In the genomic region with DNA sequence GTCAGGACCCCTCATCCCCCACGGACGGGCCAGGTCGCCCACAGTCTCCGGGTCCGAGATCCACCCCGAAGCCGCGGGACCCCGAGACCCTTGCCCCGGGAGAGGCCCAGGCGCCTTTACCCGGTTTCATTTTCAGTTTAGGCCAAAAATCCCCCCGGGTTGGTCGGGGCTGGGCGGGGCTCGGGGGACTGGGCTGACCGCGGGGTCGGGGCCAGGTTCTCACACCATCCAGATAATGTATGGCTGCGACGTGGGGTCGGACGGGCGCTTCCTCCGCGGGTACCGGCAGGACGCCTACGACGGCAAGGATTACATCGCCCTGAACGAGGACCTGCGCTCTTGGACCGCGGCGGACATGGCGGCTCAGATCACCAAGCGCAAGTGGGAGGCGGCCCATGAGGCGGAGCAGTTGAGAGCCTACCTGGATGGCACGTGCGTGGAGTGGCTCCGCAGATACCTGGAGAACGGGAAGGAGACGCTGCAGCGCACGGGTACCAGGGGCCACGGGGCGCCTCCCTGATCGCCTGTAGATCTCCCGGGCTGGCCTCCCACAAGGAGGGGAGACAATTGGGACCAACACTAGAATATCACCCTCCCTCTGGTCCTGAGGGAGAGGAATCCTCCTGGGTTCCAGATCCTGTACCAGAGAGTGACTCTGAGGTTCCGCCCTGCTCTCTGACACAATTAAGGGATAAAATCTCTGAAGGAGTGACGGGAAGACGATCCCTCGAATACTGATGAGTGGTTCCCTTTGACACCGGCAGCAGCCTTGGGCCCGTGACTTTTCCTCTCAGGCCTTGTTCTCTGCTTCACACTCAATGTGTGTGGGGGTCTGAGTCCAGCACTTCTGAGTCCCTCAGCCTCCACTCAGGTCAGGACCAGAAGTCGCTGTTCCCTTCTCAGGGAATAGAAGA, we compare ENCODE assay signal across 8 cellular contexts. TPM values are rescaled to one million over a fixed set of nuclear protein-coding genes. Genes with fewer than 3 reads are reported as not detected.
DNase-seq lines count a peak whose midpoint lies in the region; ATAC-seq, FAIRE-seq and TF ChIP-seq lines count a peak whose summit lies in the region.

No MANE protein-coding gene starts in this region.

- H4K20me1 ChIP-seq in keratinocyte (ENCODE audit: control insufficient read depth, extremely low read depth, insufficient read depth, low read length), result no peaks in the 10 kb centered on the region

- peaks cover 52% of the 10 kb centered on the region for H3K4me1 Mint-ChIP-seq in activated naive CD8-positive, alpha-beta T cell treated with anti-CD3 and anti-CD28 coated beads, Interleukin-2, amount 50 U/mL, for 24 hours
- H3K4me1 Mint-ChIP-seq in stimulated activated naive B cell treated with anti-CD40 and anti-IgM and Interleukin-4, amounts not matched to agents 10 μg/mL and 1 μg/mL and 100 μg/mL, for 72 hours, result peaks cover 38 to 67% of the 10 kb centered on the region in 2 donors

- no peaks in the 10 kb centered on the region for H3K9me1 ChIP-seq in keratinocyte (ENCODE audit: control insufficient read depth, extremely low read depth, insufficient read depth, low read length)

- no peaks in the 10 kb centered on the region for H3K9me3 ChIP-seq in keratinocyte (ENCODE audit: control insufficient read depth, low read depth, low read length)

- no peak overlapping the region for H2AFZ ChIP-seq in keratinocyte (ENCODE audit: control insufficient read depth, low read length)

- FAIRE-seq in keratinocyte (lab: Jason Lieb, UNC), result no peak
- no peak for FAIRE-seq in H54 (lab: Jason Lieb, UNC)

- H3K4me3 ChIP-seq in HL-60 (replicated peaks; ENCODE audit: insufficient read depth, low read length) (peak overlapping the region; percentile 33), keratinocyte (ENCODE audit: control insufficient read depth in 2 of 3, extremely low read depth in 1 of 3, insufficient read depth in 2 of 3, low read depth in 1 of 3, low read length in 3 of 3) (peak overlapping the region; percentile 59 to 75 (median 67))

- H3K27me3 Mint-ChIP-seq in activated naive CD8-positive, alpha-beta T cell treated with anti-CD3 and anti-CD28 coated beads, Interleukin-2, amount 50 U/mL, for 24 hours, result no peaks in the 10 kb centered on the region
- no peaks in the 10 kb centered on the region for H3K27me3 Mint-ChIP-seq in stimulated activated naive B cell treated with anti-CD40 and anti-IgM and Interleukin-4, amounts not matched to agents 10 μg/mL and 1 μg/mL and 100 μg/mL, for 72 hours

- peak overlapping the region; percentile 99 for H3K27ac Mint-ChIP-seq in activated naive CD8-positive, alpha-beta T cell treated with anti-CD3 and anti-CD28 coated beads, Interleukin-2, amount 50 U/mL, for 24 hours
- H3K27ac Mint-ChIP-seq in stimulated activated naive B cell treated with anti-CD40 and anti-IgM and Interleukin-4, amounts not matched to agents 10 μg/mL and 1 μg/mL and 100 μg/mL, for 72 hours, result peak overlapping the region; percentile 94

- peak overlapping the region; percentile 92 for H3K4me3 Mint-ChIP-seq in activated naive CD8-positive, alpha-beta T cell treated with anti-CD3 and anti-CD28 coated beads, Interleukin-2, amount 50 U/mL, for 24 hours
- peak overlapping the region; percentile 95 to 99 for H3K4me3 Mint-ChIP-seq in stimulated activated naive B cell treated with anti-CD40 and anti-IgM and Interleukin-4, amounts not matched to agents 10 μg/mL and 1 μg/mL and 100 μg/mL, for 72 hours

- H3K9ac ChIP-seq in keratinocyte (ENCODE audit: control insufficient read depth, extremely low read depth, insufficient read depth, low read length), result peak overlapping the region; percentile 91

- ATAC-seq in activated naive CD8-positive, alpha-beta T cell treated with anti-CD3 and anti-CD28 coated beads, Interleukin-2, amount 50 U/mL, for 24 hours, result peak; percentile 1
- peak; percentile 3 to 5 for ATAC-seq in stimulated activated naive B cell treated with anti-CD40 and anti-IgM and Interleukin-4, amounts not matched to agents 10 μg/mL and 1 μg/mL and 100 μg/mL, for 72 hours (replicated peaks)

- peak overlapping the region; percentile 65 for H3K4me2 ChIP-seq in keratinocyte (ENCODE audit: control insufficient read depth, extremely low read depth, insufficient read depth, low read depth, low read length)

- peaks cover 47% of the 10 kb centered on the region for H3K36me3 Mint-ChIP-seq in activated naive CD8-positive, alpha-beta T cell treated with anti-CD3 and anti-CD28 coated beads, Interleukin-2, amount 50 U/mL, for 24 hours (ENCODE audit: low read depth)
- peaks cover 49 to 56% of the 10 kb centered on the region in 2 donors for H3K36me3 Mint-ChIP-seq in stimulated activated naive B cell treated with anti-CD40 and anti-IgM and Interleukin-4, amounts not matched to agents 10 μg/mL and 1 μg/mL and 100 μg/mL, for 72 hours

- TF ChIP-seq CTCF in HL-60 (IDR thresholded peaks at IDR 0.05; ENCODE audit: insufficient read depth, low read length) (no peak), keratinocyte (optimal IDR thresholded peaks at IDR 0.05 in 1 of 3, IDR thresholded peaks at IDR 0.05 in 1 of 3, conservative IDR thresholded peaks at IDR 0.05 in 1 of 3; ENCODE audit: extremely low read depth in 1 of 3, insufficient read depth in 2 of 3, low read length in 3 of 3) (no peak)

- H3K4me1 ChIP-seq in keratinocyte (ENCODE audit: control insufficient read depth, extremely low read depth, insufficient read depth, low read length), result peaks cover 7% of the 10 kb centered on the region

- peaks cover 15% of the 10 kb centered on the region for H3K79me2 ChIP-seq in keratinocyte (ENCODE audit: control insufficient read depth, insufficient read depth, low read length)

- no peak for TF ChIP-seq POLR2A in H54 (IDR thresholded peaks at IDR 0.05; ENCODE audit: low read depth, low read length)

- H3K9me3 Mint-ChIP-seq in activated naive CD8-positive, alpha-beta T cell treated with anti-CD3 and anti-CD28 coated beads, Interleukin-2, amount 50 U/mL, for 24 hours, result no peaks in the 10 kb centered on the region
- no peaks in the 10 kb centered on the region for H3K9me3 Mint-ChIP-seq in stimulated activated naive B cell treated with anti-CD40 and anti-IgM and Interleukin-4, amounts not matched to agents 10 μg/mL and 1 μg/mL and 100 μg/mL, for 72 hours

- H3K36me3 ChIP-seq in keratinocyte (ENCODE audit: control insufficient read depth in 2 of 2, extremely low read depth in 1 of 2, insufficient read depth in 2 of 2, low read length in 2 of 2), result peaks cover 2 to 10% of the 10 kb centered on the region in 2 experiments

- DNase-seq in EH (ENCODE audit: low read depth), result peak; percentile 35
- no peak for DNase-seq in HL-60 (ENCODE audit: low read depth in 1 of 2, low spot score in 1 of 2)
- no peak for DNase-seq in activated naive CD8-positive, alpha-beta T cell treated with anti-CD3 and anti-CD28 coated beads, Interleukin-2, amount 50 U/mL, for 24 hours
- DNase-seq in keratinocyte (ENCODE audit: low read depth, low spot score), result no peak
- no peak for DNase-seq in stimulated activated naive B cell treated with anti-CD40 and anti-IgM and Interleukin-4, amounts not matched to agents 10 μg/mL and 1 μg/mL and 100 μg/mL, for 72 hours
- no peak for DNase-seq in H54 (ENCODE audit: insufficient read length, low spot score)
- no peak for DNase-seq in T1000 (lab: John Stamatoyannopoulos, UW)
- DNase-seq in iPS-NIHi7 (ENCODE audit: extremely low spot score), result no peak

- H3K27me3 ChIP-seq in HL-60 (ENCODE audit: insufficient read depth, poor library complexity, severe bottlenecking), result peaks cover 2% of the 10 kb centered on the region
- H3K27me3 ChIP-seq in keratinocyte (ENCODE audit: control insufficient read depth, extremely low read depth, insufficient read depth, low read length), result no peaks in the 10 kb centered on the region

- dilution Hi-C loops in keratinocyte (cut with MboI; ENCODE audit: extremely low pct_ligation_motif_present, low sequenced_read_pairs), result no loop called here

- H3K27ac ChIP-seq in HL-60 (replicated peaks) (no peak overlapping the region), keratinocyte (ENCODE audit: control insufficient read depth, insufficient read depth, low read length) (peak overlapping the region; percentile 93)

RNA-seq across cellular contexts. Expression of a gene that starts 1.0 kb away (rescaled TPM):
- polyA plus RNA-seq in keratinocyte, result 401 to 820 TPM (median 420 TPM) in 3 replicates
- 445 TPM for polyA plus RNA-seq in keratinocyte (2011; ENCODE audit: low read depth)
- 280 and 402 TPM in 2 replicates for polyA plus RNA-seq in keratinocyte (2011; cell fraction: cytosol; rRNA removed)
- 1,068 and 1,118 TPM in 2 replicates for polyA plus RNA-seq in keratinocyte (2011; cell fraction: nucleus; rRNA removed)
- 503 and 636 TPM in 2 replicates for polyA plus RNA-seq in keratinocyte (2012; ENCODE audit: low replicate concordance)
- 256 to 498 TPM (median 366 TPM) in 3 replicates for polyA minus RNA-seq in keratinocyte
- polyA minus RNA-seq in keratinocyte (2011; cell fraction: cytosol; rRNA and poly(A)+ RNA removed), result 705 TPM
- 541 and 602 TPM in 2 replicates for polyA minus RNA-seq in keratinocyte (2011; cell fraction: nucleus; rRNA and poly(A)+ RNA removed)
